14 cellular contexts compared by ENCODE assay signal in genomic region chr18:7626922-7627440, GRCh38. TPM values are rescaled to one million over a fixed set of nuclear protein-coding genes. Genes with fewer than 3 reads are reported as not detected.
DNase-seq lines count a peak whose midpoint lies in the region; ATAC-seq, FAIRE-seq and TF ChIP-seq lines count a peak whose summit lies in the region.
"Had no signal": no experiment of that assay in that cellular context is flagged by ENCODE, and none has a peak within 500 bp of the region (broad histone marks: within the 10 kb centered on the region; RNA-seq: fewer than 3 reads in every experiment).

No MANE protein-coding gene starts in this region.

- H3K4me3 ChIP-seq in A549 = peak overlapping the region; percentile 26; the same call in 1 of the 3 replicates
- H3K4me3 ChIP-seq: ovary had no signal

- no peak; the same call in 2 of the 3 replicates for TF ChIP-seq CTCF in A549 (IDR thresholded peaks at IDR 0.05)

- intact Hi-C loops in left colon (cut with DNase I, micrococcal nuclease) = no loop called here

- H3K4me2 ChIP-seq in A549 = peak overlapping the region; percentile 75

- FAIRE-seq in A549 (lab: Jason Lieb, UNC) = no peak
- FAIRE-seq: GM18507 had no signal

- no peak for TF ChIP-seq POLR2A in A549 (IDR thresholded peaks at IDR 0.05; ENCODE audit: low read length)

- peaks cover 66% of the 10 kb centered on the region for H3K4me1 ChIP-seq in A549

- TF ChIP-seq RAD21 in A549 (conservative IDR thresholded peaks at IDR 0.05 in 1 of 2, IDR thresholded peaks at IDR 0.05 in 1 of 2) = peak; percentile 44 to 55; a peak in 4 of 5 replicates

- 19% methylated on average over 5 of the region's 5 CpGs for WGBS in A549 (ENCODE audit: missing lambda C conversion rate)

- ATAC-seq in A549 (peak; percentile 85 to 93), left colon (no peak), HG02938 (IDR thresholded peaks at IDR 0.05; ENCODE audit: unreplicated experiment) (no peak)

- peak in 1 of 2 experiments; percentile 26; a peak in 1 of 5 replicates for TF ChIP-seq EP300 in A549 (IDR thresholded peaks at IDR 0.05)

- DNase-seq in A549 (ENCODE audit: low read depth in 1 of 2, low spot score in 1 of 2) = peak; percentile 62 to 66
- DNase-seq in HT-29 (ENCODE audit: low spot score) = peak; percentile 4
- DNase-seq in dedifferentiated amniotic fluid mesenchymal stem cell (ENCODE audit: extremely low spot score) = peak; percentile 26
- DNase-seq in kidney tubule cell (ENCODE audit: low spot score) = peak; percentile 91
- no peak for DNase-seq in cerebellar nuclear complex (lab: John Stamatoyannopoulos, UW)
- no peak for DNase-seq in left colon
- no peak for DNase-seq in stimulated activated CD8-positive, alpha-beta memory T cell treated with anti-CD3 and anti-CD28 coated beads, Interleukin-4, amount 100 ng/mL, for 48 hours
- DNase-seq: activated naive CD4-positive, alpha-beta T cell treated with anti-CD3 and anti-CD28 coated beads for 36 hours; head of caudate nucleus; NCI-H69 had no signal

- CTCF ChIA-PET in A549 (lab: Yijun Ruan, JAX) = interaction anchor here (2.4 kb wide), 1 partner anchor 354 kb away, joined by 7 read pairs; no protein-coding TSS in a partner anchor

- H3K9me3 ChIP-seq in A549 = no peaks in the 10 kb centered on the region
- H3K9me3 ChIP-seq: ovary had no signal

- POLR2A ChIA-PET in A549 (lab: Yijun Ruan, JAX) = no interaction called here

- peak overlapping the region; percentile 71 to 79 for H3K27ac ChIP-seq in A549
- H3K27ac ChIP-seq: C4-2B, ovary had no signal

TF ChIP-seq in A549, 52 proteins besides CTCF, POLR2A, EP300 and RAD21:
- no peak for TF ChIP-seq ZFP36 (IDR thresholded peaks at IDR 0.05; ENCODE audit: borderline replicate concordance, partially characterized antibody)
- TF ChIP-seq KDM1A (IDR thresholded peaks at IDR 0.05; ENCODE audit: low read depth) = no peak
- no peak for TF ChIP-seq PBX3 (IDR thresholded peaks at IDR 0.05)
- TF ChIP-seq HES2 (IDR thresholded peaks at IDR 0.05) = no peak
- TF ChIP-seq CEBPB (IDR thresholded peaks at IDR 0.05) = peak; percentile 24 to 84; a peak in 2 of 4 replicates
- no peak for TF ChIP-seq FOXS1 (CRISPR knock-in tag; IDR thresholded peaks at IDR 0.05)
- TF ChIP-seq BHLHE40 (IDR thresholded peaks at IDR 0.05; ENCODE audit: low read depth, low read length) = no peak
- no peak for TF ChIP-seq ATOH8 (CRISPR knock-in tag; IDR thresholded peaks at IDR 0.05; ENCODE audit: low read depth)
- no peak for TF ChIP-seq MAZ (IDR thresholded peaks at IDR 0.05; ENCODE audit: borderline replicate concordance, low read depth, low read length)
- peak; percentile 24; the same call in 1 of the 2 replicates for TF ChIP-seq JUNB (IDR thresholded peaks at IDR 0.05)
- no peak for TF ChIP-seq CBX8 (IDR thresholded peaks at IDR 0.05)
- TF ChIP-seq GATA3 (IDR thresholded peaks at IDR 0.05; ENCODE audit: borderline replicate concordance) = peak; percentile 52; the same call in 1 of the 2 replicates
- no peak for TF ChIP-seq ELK1 (IDR thresholded peaks at IDR 0.05; ENCODE audit: low read depth, low read length)
- TF ChIP-seq HOXB5 (CRISPR knock-in tag; IDR thresholded peaks at IDR 0.05) = no peak
- TF ChIP-seq EHF (CRISPR knock-in tag; IDR thresholded peaks at IDR 0.05) = no peak
- no peak for TF ChIP-seq TFCP2L1 (CRISPR knock-in tag; IDR thresholded peaks at IDR 0.05)
- TF ChIP-seq MYC (IDR thresholded peaks at IDR 0.05; ENCODE audit: borderline replicate concordance, low read length) = no peak
- TF ChIP-seq JUN (IDR thresholded peaks at IDR 0.05) = peak in 1 of 2 experiments; percentile 41; a peak in 2 of 5 replicates
- TF ChIP-seq FOSL2 (IDR thresholded peaks at IDR 0.05) = peak; percentile 21; the same call in 1 of the 2 replicates
- peak; percentile 71 for TF ChIP-seq FOSL2 (CRISPR knock-in tag; IDR thresholded peaks at IDR 0.05)
- TF ChIP-seq MAX (IDR thresholded peaks at IDR 0.05) = peak; percentile 32; the same call in 1 of the 2 replicates
- peak; percentile 20; the same call in 2 of the 3 replicates for TF ChIP-seq SMC3 (IDR thresholded peaks at IDR 0.05)
- TF ChIP-seq RNF2 (IDR thresholded peaks at IDR 0.05; ENCODE audit: borderline replicate concordance, low read depth) = no peak
- TF ChIP-seq FOSB (CRISPR knock-in tag; IDR thresholded peaks at IDR 0.05) = no peak
- TF ChIP-seq RCOR1 (IDR thresholded peaks at IDR 0.05; ENCODE audit: low read depth, low read length) = no peak

RNA-seq across cellular contexts. Expression of gene PTPRM, which starts 59.9 kb away (rescaled TPM):
- polyA plus RNA-seq in A549 (2011; rRNA removed) = 199 and 236 TPM in 2 replicates
- 55.6 and 62.1 TPM in 2 replicates for polyA plus RNA-seq in A549 (2012; cell fraction: cytosol; rRNA removed)
- 105 and 131 TPM in 2 replicates for polyA plus RNA-seq in A549 (2012; cell fraction: nucleus; rRNA removed)
- 39.3 to 44.5 TPM (median 43.5 TPM) in 3 replicates for polyA plus RNA-seq in A549 (2017; fragmentation: RNase III; extraction: RNeasy Plus Mini Kit Qiagen cat#74134 plus additional on column Dnase treatment)
- polyA minus RNA-seq in A549 (2011; rRNA and poly(A)+ RNA removed) = 166 and 179 TPM in 2 replicates
- total RNA-seq in HT-29 (2014; rRNA removed; shearing (Covaris generic)) = 1.4 and 2.5 TPM in 2 replicates
- 10 to 100 TPM; 12.3 to 15.9 TPM for total RNA-seq in left colon

Comparison
In these comparisons a context has a peak if more than half of its experiments do, and no peak if none do; other contexts are left out.
1. ATAC-seq: peak in A549 (2 of 2); none in left colon (single experiment) and HG02938 (single experiment).
2. DNase-seq: peak in A549 (2 of 2), HT-29 (single experiment), dedifferentiated amniotic fluid mesenchymal stem cell (single experiment) and kidney tubule cell (single experiment); none in cerebellar nuclear complex (0 of 2), left colon (0 of 2) and stimulated activated CD8-positive, alpha-beta memory T cell treated with anti-CD3 and anti-CD28 coated beads, Interleukin-4, amount 100 ng/mL, for 48 hours (single experiment).